ENCODE assay signal across 9 cellular contexts in genomic region chr2:184646177-184646576, GRCh38. TPM values are rescaled to one million over a fixed set of nuclear protein-coding genes. Genes with fewer than 3 reads are reported as not detected.
DNase-seq lines count a peak whose midpoint lies in the region; ATAC-seq and TF ChIP-seq lines count a peak whose summit lies in the region.
"Had no signal": no experiment of that assay in that cellular context is flagged by ENCODE, and none has a peak within 500 bp of the region (broad histone marks: within the 10 kb centered on the region; RNA-seq: fewer than 3 reads in every experiment).

No MANE protein-coding gene starts in this region.

- peak overlapping the region; percentile 35 for H3K18ac ChIP-seq in neuronal stem cell (ENCODE audit: low read length)

- H3K27ac Mint-ChIP-seq in activated naive CD4-positive, alpha-beta T cell treated with anti-CD3 and anti-CD28 coated beads, Interleukin-2, amount 10 ng/mL, durations not matched to agents 7 days and 5 days = no peak overlapping the region
- no peak overlapping the region for H3K27ac Mint-ChIP-seq in activated naive CD8-positive, alpha-beta T cell treated with anti-CD3 and anti-CD28 coated beads for 36 hours

- peak; percentile 67 for DNase-seq in amniotic epithelial cell (ENCODE audit: low read depth)
- no peak for DNase-seq in neuronal stem cell (ENCODE audit: low spot score)
- DNase-seq in GM10266 (ENCODE audit: extremely low spot score) = no peak
- DNase-seq in activated naive CD4-positive, alpha-beta T cell treated with anti-CD3 and anti-CD28 coated beads, Interleukin-2, amount 10 ng/mL, durations not matched to agents 7 days and 5 days = no peak
- no peak for DNase-seq in GDM1 (lab: John Stamatoyannopoulos, UW)
- no peak for DNase-seq in activated naive CD8-positive, alpha-beta T cell treated with anti-CD3 and anti-CD28 coated beads for 36 hours
- DNase-seq: effector memory CD4-positive, alpha-beta T cell had no signal

- H3K4ac ChIP-seq in neuronal stem cell (ENCODE audit: low read length) = no peak overlapping the region

- H2BK5ac ChIP-seq in neuronal stem cell (ENCODE audit: low read length) = no peak overlapping the region

- H2AK5ac ChIP-seq in neuronal stem cell (ENCODE audit: low read depth, low read length) = no peak overlapping the region

- no peaks in the 10 kb centered on the region for H3K36me3 Mint-ChIP-seq in activated naive CD4-positive, alpha-beta T cell treated with anti-CD3 and anti-CD28 coated beads, Interleukin-2, amount 10 ng/mL, durations not matched to agents 7 days and 5 days
- H3K36me3 Mint-ChIP-seq in activated naive CD8-positive, alpha-beta T cell treated with anti-CD3 and anti-CD28 coated beads for 36 hours = no peaks in the 10 kb centered on the region

- H3K27ac ChIP-seq in neuronal stem cell (replicated peaks; ENCODE audit: low read length) = no peak overlapping the region

- H3K4me3 ChIP-seq in neuronal stem cell (ENCODE audit: low read length in 2 of 2) = no peak overlapping the region

- H3K27me3 ChIP-seq in neuronal stem cell (ENCODE audit: control insufficient read depth in 3 of 3, insufficient read depth in 3 of 3, low read depth in 1 of 3, low read length in 3 of 3) = no peaks in the 10 kb centered on the region

- no peaks in the 10 kb centered on the region for H3K27me3 Mint-ChIP-seq in activated naive CD4-positive, alpha-beta T cell treated with anti-CD3 and anti-CD28 coated beads, Interleukin-2, amount 10 ng/mL, durations not matched to agents 7 days and 5 days
- no peaks in the 10 kb centered on the region for H3K27me3 Mint-ChIP-seq in activated naive CD8-positive, alpha-beta T cell treated with anti-CD3 and anti-CD28 coated beads for 36 hours

- no peak overlapping the region for H2BK12ac ChIP-seq in neuronal stem cell (ENCODE audit: low read length)

- no peak overlapping the region for H3K14ac ChIP-seq in neuronal stem cell (ENCODE audit: low read length)

- ATAC-seq in GM18867 (IDR thresholded peaks at IDR 0.05; ENCODE audit: unreplicated experiment) (peak; percentile 89), HG03045 (IDR thresholded peaks at IDR 0.05; ENCODE audit: unreplicated experiment) (peak; percentile 52)

- no peaks in the 10 kb centered on the region for H3K79me1 ChIP-seq in neuronal stem cell (ENCODE audit: low read depth, low read length)

- H4K8ac ChIP-seq in neuronal stem cell (ENCODE audit: low read depth, low read length) = no peak overlapping the region

- H3K36me3 ChIP-seq in neuronal stem cell (replicated peaks in 1 of 2; ENCODE audit: control insufficient read depth in 2 of 2, insufficient read depth in 2 of 2, low read length in 2 of 2) = no peaks in the 10 kb centered on the region

- peak overlapping the region; percentile 42 for H2AFZ ChIP-seq in neuronal stem cell (ENCODE audit: low read length)

- no peak overlapping the region for H3K4me2 ChIP-seq in neuronal stem cell (ENCODE audit: insufficient read depth, low read length, poor library complexity, severe bottlenecking)

- H3K4me3 Mint-ChIP-seq in activated naive CD4-positive, alpha-beta T cell treated with anti-CD3 and anti-CD28 coated beads, Interleukin-2, amount 10 ng/mL, durations not matched to agents 7 days and 5 days = no peak overlapping the region
- H3K4me3 Mint-ChIP-seq in activated naive CD8-positive, alpha-beta T cell treated with anti-CD3 and anti-CD28 coated beads for 36 hours = no peak overlapping the region

- H3K4me1 ChIP-seq in neuronal stem cell (ENCODE audit: control insufficient read depth in 2 of 2, insufficient read depth in 1 of 2, low read depth in 1 of 2, low read length in 2 of 2) = no peaks in the 10 kb centered on the region

- peaks cover 2% of the 10 kb centered on the region for H3K9me3 Mint-ChIP-seq in activated naive CD4-positive, alpha-beta T cell treated with anti-CD3 and anti-CD28 coated beads, Interleukin-2, amount 10 ng/mL, durations not matched to agents 7 days and 5 days
- H3K9me3 Mint-ChIP-seq in activated naive CD8-positive, alpha-beta T cell treated with anti-CD3 and anti-CD28 coated beads for 36 hours = peaks cover 10% of the 10 kb centered on the region

- H3K4me1 Mint-ChIP-seq in activated naive CD4-positive, alpha-beta T cell treated with anti-CD3 and anti-CD28 coated beads, Interleukin-2, amount 10 ng/mL, durations not matched to agents 7 days and 5 days = no peaks in the 10 kb centered on the region
- no peaks in the 10 kb centered on the region for H3K4me1 Mint-ChIP-seq in activated naive CD8-positive, alpha-beta T cell treated with anti-CD3 and anti-CD28 coated beads for 36 hours

- no peak overlapping the region for H2BK15ac ChIP-seq in neuronal stem cell (ENCODE audit: low read length)

- H3K9me3 ChIP-seq in neuronal stem cell (replicated peaks in 1 of 2; ENCODE audit: control insufficient read depth in 2 of 2, insufficient read depth in 1 of 2, low read depth in 1 of 2, low read length in 2 of 2) = no peaks in the 10 kb centered on the region

- WGBS in neuronal stem cell (ENCODE audit: extremely low coverage in 2 of 2, insufficient read length in 2 of 2, insufficient replicate concordance in 1 of 2), 2 donors = no CpG with 5 or more reads among the region's 2 CpGs

- H3K23ac ChIP-seq in neuronal stem cell (ENCODE audit: low read depth, low read length, poor library complexity) = no peak overlapping the region

- H3K9ac ChIP-seq in neuronal stem cell (ENCODE audit: low read depth, low read length, poor library complexity) = no peak overlapping the region

- CTCF ChIA-PET in activated naive CD4-positive, alpha-beta T cell treated with anti-CD3 and anti-CD28 coated beads, Interleukin-2, amount 10 ng/mL, durations not matched to agents 7 days and 5 days (lab: Charles Lee) = no interaction called here

- no peak overlapping the region for H4K91ac ChIP-seq in neuronal stem cell (ENCODE audit: low read depth, low read length, poor library complexity)

- H2BK120ac ChIP-seq in neuronal stem cell (ENCODE audit: low read depth, low read length) = no peak overlapping the region

- TF ChIP-seq CTCF in GM10266 (IDR thresholded peaks at IDR 0.05; ENCODE audit: control insufficient read depth, insufficient read depth, low read depth, missing control alignments) = no peak

RNA-seq across cellular contexts. Expression of gene ZNF804A, which starts 47.8 kb away (rescaled TPM):
- polyA plus RNA-seq in neuronal stem cell (2013, experiment 1 of 2) = 0.04 TPM
- polyA plus RNA-seq in neuronal stem cell (2013, experiment 2 of 2) = 0.08 TPM
- not detected for total RNA-seq in activated naive CD8-positive, alpha-beta T cell treated with anti-CD3 and anti-CD28 coated beads for 36 hours
